In the genomic region with DNA sequence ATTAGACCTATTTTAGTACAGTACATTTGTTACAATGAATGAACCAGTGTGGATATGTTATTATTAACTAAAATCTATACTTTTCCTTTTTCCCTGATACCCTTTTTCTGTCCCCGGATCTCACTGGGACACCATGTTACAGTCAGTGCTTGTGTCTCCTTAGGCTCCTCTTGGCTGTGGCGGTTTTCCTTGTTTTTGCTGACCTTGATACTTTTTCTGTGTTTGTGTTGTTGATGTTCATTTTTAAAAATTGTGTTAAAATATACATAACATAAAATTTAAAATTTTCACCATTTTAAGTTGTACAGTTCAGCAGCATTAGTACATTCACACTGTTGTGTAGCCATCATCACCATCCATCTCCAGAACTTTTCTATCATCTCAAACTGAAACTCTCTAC, we compare ENCODE assay signal across 2 cellular contexts.
TF ChIP-seq lines count a peak whose summit lies in the region.

No MANE protein-coding gene starts in this region.

TF ChIP-seq in HepG2, 621 proteins besides CTCF, POLR2A, EP300 and RAD21:
- TF ChIP-seq KMT2A (CRISPR knock-in tag; IDR thresholded peaks at IDR 0.05) (no peak), ARNTL (CRISPR knock-in tag; IDR thresholded peaks at IDR 0.05) (no peak), ZNF746 (CRISPR knock-in tag; IDR thresholded peaks at IDR 0.05) (no peak), MAFF (IDR thresholded peaks at IDR 0.05; ENCODE audit: low read depth, low read length) (peak; percentile 37; the same call in 1 of the 2 replicates), POLR2AphosphoS2 (IDR thresholded peaks at IDR 0.05; ENCODE audit: low read depth, low read length) (no peak), RFXANK (CRISPR knock-in tag; IDR thresholded peaks at IDR 0.05) (no peak), MAFK (conservative IDR thresholded peaks at IDR 0.05 in 1 of 2, IDR thresholded peaks at IDR 0.05 in 1 of 2; ENCODE audit: low read length in 2 of 2) (peak; percentile 46 to 50; a peak in 2 of 4 replicates)
- TF ChIP-seq, protein P1, sequence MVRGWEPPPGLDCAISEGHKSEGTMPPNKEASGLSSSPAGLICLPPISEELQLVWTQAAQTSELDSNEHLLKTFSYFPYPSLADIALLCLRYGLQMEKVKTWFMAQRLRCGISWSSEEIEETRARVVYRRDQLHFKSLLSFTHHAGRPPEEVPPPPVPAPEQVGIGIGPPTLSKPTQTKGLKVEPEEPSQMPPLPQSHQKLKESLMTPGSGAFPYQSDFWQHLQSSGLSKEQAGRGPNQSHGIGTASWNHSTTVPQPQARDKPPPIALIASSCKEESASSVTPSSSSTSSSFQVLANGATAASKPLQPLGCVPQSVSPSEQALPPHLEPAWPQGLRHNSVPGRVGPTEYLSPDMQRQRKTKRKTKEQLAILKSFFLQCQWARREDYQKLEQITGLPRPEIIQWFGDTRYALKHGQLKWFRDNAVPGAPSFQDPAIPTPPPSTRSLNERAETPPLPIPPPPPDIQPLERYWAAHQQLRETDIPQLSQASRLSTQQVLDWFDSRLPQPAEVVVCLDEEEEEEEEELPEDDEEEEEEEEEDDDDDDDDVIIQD (CRISPR knock-in tag; IDR thresholded peaks at IDR 0.05; ENCODE audit: low read depth): no peak
TF ChIP-seq in HepG2: peak in this region for 2.

TF ChIP-seq in K562, 482 proteins besides CTCF, POLR2A, EP300 and RAD21:
- TF ChIP-seq MAFG (tag; conservative IDR thresholded peaks at IDR 0.05) (peak; percentile 34; the same call in 1 of the 2 replicates), CSDE1 (IDR thresholded peaks at IDR 0.05) (no peak), ZNF134 (CRISPR knock-in tag; conservative IDR thresholded peaks at IDR 0.05) (no peak), ZNF785 (CRISPR knock-in tag; IDR thresholded peaks at IDR 0.05) (no peak), ZNF316 (IDR thresholded peaks at IDR 0.05) (peak; percentile 70), TAF15 (IDR thresholded peaks at IDR 0.05; ENCODE audit: low read depth, low read length) (no peak), C11orf30 (IDR thresholded peaks at IDR 0.05; ENCODE audit: low read depth) (peak; percentile 40; the same call in 1 of the 2 replicates)
- TF ChIP-seq, protein P2, sequence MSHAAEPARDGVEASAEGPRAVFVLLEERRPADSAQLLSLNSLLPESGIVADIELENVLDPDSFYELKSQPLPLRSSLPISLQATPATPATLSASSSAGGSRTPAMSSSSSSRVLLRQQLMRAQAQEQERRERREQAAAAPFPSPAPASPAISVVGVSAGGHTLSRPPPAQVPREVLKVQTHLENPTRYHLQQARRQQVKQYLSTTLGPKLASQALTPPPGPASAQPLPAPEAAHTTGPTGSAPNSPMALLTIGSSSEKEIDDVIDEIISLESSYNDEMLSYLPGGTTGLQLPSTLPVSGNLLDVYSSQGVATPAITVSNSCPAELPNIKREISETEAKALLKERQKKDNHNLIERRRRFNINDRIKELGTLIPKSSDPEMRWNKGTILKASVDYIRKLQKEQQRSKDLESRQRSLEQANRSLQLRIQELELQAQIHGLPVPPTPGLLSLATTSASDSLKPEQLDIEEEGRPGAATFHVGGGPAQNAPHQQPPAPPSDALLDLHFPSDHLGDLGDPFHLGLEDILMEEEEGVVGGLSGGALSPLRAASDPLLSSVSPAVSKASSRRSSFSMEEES (CRISPR knock-in tag; IDR thresholded peaks at IDR 0.05): no peak
- TF ChIP-seq, protein P3, sequence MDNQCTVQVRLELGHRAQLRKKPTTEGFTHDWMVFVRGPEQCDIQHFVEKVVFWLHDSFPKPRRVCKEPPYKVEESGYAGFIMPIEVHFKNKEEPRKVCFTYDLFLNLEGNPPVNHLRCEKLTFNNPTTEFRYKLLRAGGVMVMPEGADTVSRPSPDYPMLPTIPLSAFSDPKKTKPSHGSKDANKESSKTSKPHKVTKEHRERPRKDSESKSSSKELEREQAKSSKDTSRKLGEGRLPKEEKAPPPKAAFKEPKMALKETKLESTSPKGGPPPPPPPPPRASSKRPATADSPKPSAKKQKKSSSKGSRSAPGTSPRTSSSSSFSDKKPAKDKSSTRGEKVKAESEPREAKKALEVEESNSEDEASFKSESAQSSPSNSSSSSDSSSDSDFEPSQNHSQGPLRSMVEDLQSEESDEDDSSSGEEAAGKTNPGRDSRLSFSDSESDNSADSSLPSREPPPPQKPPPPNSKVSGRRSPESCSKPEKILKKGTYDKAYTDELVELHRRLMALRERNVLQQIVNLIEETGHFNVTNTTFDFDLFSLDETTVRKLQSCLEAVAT (IDR thresholded peaks at IDR 0.05): no peak
